20 cellular contexts compared by ENCODE assay signal in the genomic region with DNA sequence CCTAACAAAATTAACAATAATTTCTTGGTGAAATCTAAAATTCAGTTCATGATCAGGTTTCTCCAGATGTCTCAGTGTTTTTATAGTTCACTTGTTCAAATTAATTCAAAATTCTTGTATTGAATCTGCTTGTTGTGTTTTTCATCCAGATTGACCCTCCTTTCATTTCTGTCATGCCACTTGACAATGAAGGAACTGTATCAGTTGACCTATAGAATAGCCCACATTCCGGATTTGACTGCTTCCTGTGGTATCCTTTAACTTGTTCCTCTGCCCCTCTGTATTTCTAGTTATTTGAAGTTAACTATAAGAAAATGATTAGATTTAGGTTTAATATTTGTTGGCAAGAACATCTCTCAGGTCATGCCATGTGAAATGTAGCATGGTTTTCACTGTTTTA. TPM values are rescaled to one million over a fixed set of nuclear protein-coding genes. Genes with fewer than 3 reads are reported as not detected.
DNase-seq lines count a peak whose midpoint lies in the region; ATAC-seq and TF ChIP-seq lines count a peak whose summit lies in the region.
"Had no signal": no experiment of that assay in that cellular context is flagged by ENCODE, and none has a peak within 500 bp of the region (broad histone marks: within the 10 kb centered on the region; RNA-seq: fewer than 3 reads in every experiment).

No MANE protein-coding gene starts in this region.

- H3K4me3 ChIP-seq in left lung = no peak overlapping the region
- H3K4me3 ChIP-seq: BLaER1 had no signal

- H3K27ac Mint-ChIP-seq in chondrocyte (ENCODE audit: unreplicated experiment) = peak overlapping the region; percentile 4
- H3K27ac Mint-ChIP-seq in neural crest cell (ENCODE audit: unreplicated experiment) = peak overlapping the region; percentile 6
- H3K27ac Mint-ChIP-seq: CD14-positive monocyte; CD4-positive, alpha-beta memory T cell; CD4-positive, CD25-positive, alpha-beta regulatory T cell; CD8-positive, alpha-beta memory T cell had no signal

- no peaks in the 10 kb centered on the region for H3K4me1 Mint-ChIP-seq in chondrocyte (ENCODE audit: low read depth)
- H3K4me1 Mint-ChIP-seq in neural crest cell = peaks cover 7% of the 10 kb centered on the region
- H3K4me1 Mint-ChIP-seq: CD4-positive, alpha-beta memory T cell; CD8-positive, alpha-beta memory T cell had no signal

- intact Hi-C loops in left lung (cut with DNase I) = no loop called here

- peaks cover 0 to 21% of the 10 kb centered on the region in 2 donors for H3K9me3 ChIP-seq in left lung
- H3K9me3 ChIP-seq: BE2C had no signal

- H3K27ac ChIP-seq in left lung = no peak overlapping the region
- H3K27ac ChIP-seq: BLaER1 had no signal

- H3K36me3 Mint-ChIP-seq in chondrocyte (ENCODE audit: low read depth) = peaks cover 24% of the 10 kb centered on the region
- peaks cover 42% of the 10 kb centered on the region for H3K36me3 Mint-ChIP-seq in neural crest cell (ENCODE audit: low read depth)

- no peaks in the 10 kb centered on the region for H3K27me3 Mint-ChIP-seq in chondrocyte (ENCODE audit: low read depth)
- no peaks in the 10 kb centered on the region for H3K27me3 Mint-ChIP-seq in neural crest cell (ENCODE audit: low read depth)
- H3K27me3 Mint-ChIP-seq: CD4-positive, alpha-beta memory T cell; CD4-positive, CD25-positive, alpha-beta regulatory T cell; CD8-positive, alpha-beta memory T cell had no signal

- in situ Hi-C loops in SK-MEL-5 (cut with HindIII; ENCODE audit: low pct_unique_long_range_greater_than_20kb, low sequenced_read_pairs) = no loop called here

- DNase-seq in COLO829 (ENCODE audit: low spot score) (peak; percentile 4), SK-MEL-5 (ENCODE audit: low read depth, low spot score) (peak; percentile 61), chondrocyte (ENCODE audit: low spot score) (no peak), neural crest cell (ENCODE audit: low read depth, low spot score) (no peak), HPDE6-E6E7 (ENCODE audit: extremely low spot score) (no peak), left lung (no peak)
- DNase-seq: 8988T; ACHN; BE2C; C1 segment of cervical spinal cord; Caco-2; Calu3; CD4-positive, alpha-beta memory T cell; CD4-positive, CD25-positive, alpha-beta regulatory T cell; CD8-positive, alpha-beta memory T cell; DMS79 treated with DMSO at 0.1 percent for 48 hours; GF-D8 had no signal

- TF ChIP-seq CTCF in chondrocyte (IDR thresholded peaks at IDR 0.05) (no peak), neural crest cell (conservative IDR thresholded peaks at IDR 0.05) (no peak), left lung (IDR thresholded peaks at IDR 0.05) (no peak)

- H3K4me1 ChIP-seq in left lung = no peaks in the 10 kb centered on the region
- H3K4me1 ChIP-seq: BE2C, BLaER1, Caco-2 had no signal

- peaks cover 0 to 5% of the 10 kb centered on the region in 2 donors for H3K36me3 ChIP-seq in left lung
- H3K36me3 ChIP-seq: BE2C had no signal

- H3K27me3 ChIP-seq in left lung = no peaks in the 10 kb centered on the region
- H3K27me3 ChIP-seq: BE2C, BLaER1 had no signal

- peaks cover 15% of the 10 kb centered on the region for H3K9me3 Mint-ChIP-seq in chondrocyte (ENCODE audit: low read depth)
- H3K9me3 Mint-ChIP-seq in neural crest cell = peaks cover 8% of the 10 kb centered on the region

- ATAC-seq in HG02970 (IDR thresholded peaks at IDR 0.05; ENCODE audit: low FRiP score, unreplicated experiment) = no peak
- no peak for ATAC-seq in left lung

- H3K4me3 Mint-ChIP-seq in chondrocyte (ENCODE audit: unreplicated experiment) = no peak overlapping the region
- no peak overlapping the region for H3K4me3 Mint-ChIP-seq in neural crest cell
- H3K4me3 Mint-ChIP-seq: CD14-positive monocyte; CD4-positive, alpha-beta memory T cell; CD4-positive, CD25-positive, alpha-beta regulatory T cell; CD8-positive, alpha-beta memory T cell had no signal

RNA-seq across cellular contexts. Expression of gene TWSG1, which starts 53.3 kb away (rescaled TPM):
- 12.9 and 14.4 TPM in 2 replicates for total RNA-seq in SK-MEL-5 (2014; rRNA removed; shearing (Covaris generic))
- polyA plus RNA-seq in SK-MEL-5 (2015; cell fraction: cytosol; rRNA removed) = 7.9 and 8.9 TPM in 2 replicates
- 1.6 and 2.9 TPM in 2 replicates for polyA plus RNA-seq in SK-MEL-5 (2015; cell fraction: nucleus; rRNA removed)
- 79.7 to 99.5 TPM (median 90.5 TPM) in 3 replicates for total RNA-seq in chondrocyte
- 48.2 and 50.4 TPM in 2 replicates for total RNA-seq in neural crest cell
- 10 to 100 TPM; 32.2 to 43.0 TPM for total RNA-seq in left lung

Comparison
In these comparisons a context has a peak if more than half of its experiments do, and no peak if none do; other contexts are left out.
1. DNase-seq: peak in COLO829 (single experiment) and SK-MEL-5 (single experiment); none in chondrocyte (single experiment), neural crest cell (single experiment), HPDE6-E6E7 (single experiment) and left lung (0 of 2).